In the genomic region with DNA sequence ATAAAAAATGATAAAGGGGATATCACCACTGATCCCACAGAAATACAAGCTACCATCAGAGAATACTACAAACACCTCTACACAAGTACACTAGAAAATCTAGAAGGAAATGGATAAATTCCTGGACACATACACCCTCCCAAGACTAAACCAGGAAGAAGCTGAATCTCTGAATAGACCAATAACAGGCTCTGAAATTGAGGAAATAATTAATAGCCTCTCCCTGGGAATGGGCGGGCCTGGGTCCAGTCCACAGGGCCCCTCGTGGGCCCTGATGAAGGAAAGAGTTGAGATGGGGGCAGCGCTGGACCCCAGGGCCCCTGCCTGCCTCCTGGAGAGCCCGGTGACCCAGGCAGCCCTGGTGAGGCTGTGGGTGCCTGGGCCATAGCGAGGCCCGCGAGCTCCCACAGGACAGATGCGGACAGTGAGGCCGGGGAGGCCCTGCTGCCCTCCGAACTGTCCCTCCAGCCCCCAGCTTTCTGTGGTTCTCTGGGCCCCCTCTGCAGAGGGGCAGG, we compare ENCODE assay signal across 8 cellular contexts.
DNase-seq lines count a peak whose midpoint lies in the region; ATAC-seq and TF ChIP-seq lines count a peak whose summit lies in the region.
"Not testable (repeated sequence)": the region's sequence is repeated elsewhere in the genome, so short reads cannot be mapped to it uniquely, and the experiment has no call there.

No MANE protein-coding gene starts in this region.

- TF ChIP-seq CTCF in CD4-positive, alpha-beta T cell (IDR thresholded peaks at IDR 0.05); Panc1 (IDR thresholded peaks at IDR 0.05); adrenal gland (IDR thresholded peaks at IDR 0.05); fibroblast of pulmonary artery (IDR thresholded peaks at IDR 0.05; ENCODE audit: low read length, missing control alignments); spleen (IDR thresholded peaks at IDR 0.05 in 8 of 11, conservative IDR thresholded peaks at IDR 0.05 in 3 of 11): not testable (repeated sequence)

- not testable (repeated sequence) for TF ChIP-seq POLR2A in adrenal gland (IDR thresholded peaks at IDR 0.05); spleen (IDR thresholded peaks at IDR 0.05)

- DNase-seq in CD4-positive, alpha-beta T cell; Panc1 (ENCODE audit: low read depth, low spot score); adrenal gland; fibroblast of pulmonary artery (ENCODE audit: low read depth): not testable (repeated sequence)
- peak; percentile 80 for DNase-seq in spleen

- H3K4me3 Mint-ChIP-seq in CD4-positive, alpha-beta T cell: peak overlapping the region; percentile 92

- H3K27me3 ChIP-seq in CD4-positive, alpha-beta T cell (ENCODE audit: control insufficient read depth, insufficient read depth, low read length); Panc1 (ENCODE audit: control insufficient read depth, insufficient read depth, low read length); adrenal gland: not testable (repeated sequence)
- H3K27me3 ChIP-seq in spleen (replicated peaks in 1 of 7): peaks cover 0 to 19% (median 0%) of the 10 kb centered on the region in 7 donors

- intact Hi-C loops in CD4-positive, alpha-beta T cell (cut with DNase I, micrococcal nuclease): loop anchor here (1.0 to 5.0 kb wide), 2 partner anchors 9 to 189 kb away; partner anchors contain the start of gene MZT2A (in 1 of the 2)
- intact Hi-C loops in Panc1 (cut with micrococcal nuclease; ENCODE audit: unreplicated experiment); spleen (cut with DNase I; ENCODE audit: low total_unique reads): not testable (repeated sequence)
- intact Hi-C loops in adrenal gland (cut with DNase I): loop anchor here (5.0 to 10.0 kb wide), 2 partner anchors 121 to 123 kb away; no protein-coding TSS in a partner anchor

- H3K9me3 Mint-ChIP-seq in CD4-positive, alpha-beta T cell: not testable (repeated sequence)

- H3K36me3 Mint-ChIP-seq in CD4-positive, alpha-beta T cell (ENCODE audit: low read depth): not testable (repeated sequence)

- POLR2A ChIA-PET in CD4-positive, alpha-beta T cell (lab: Charles Lee): interaction anchor here (1.0 to 2.4 kb wide), 3 partner anchors 9 to 1340 kb away, joined by 3 to 9 read pairs (median 3); partner anchors contain the start of gene MZT2A
- POLR2A ChIA-PET in Panc1 (lab: Charles Lee): not testable (repeated sequence)

- H3K27ac Mint-ChIP-seq in CD4-positive, alpha-beta T cell: peak overlapping the region; percentile 25

- not testable (repeated sequence) for H3K36me3 ChIP-seq in Panc1 (ENCODE audit: control insufficient read depth, insufficient read depth, low read length); adrenal gland (replicated peaks in 1 of 2); mesodermal cell (ENCODE audit: control insufficient read depth, insufficient read depth, low read length); spleen

- H3K27me3 Mint-ChIP-seq in CD4-positive, alpha-beta T cell: peaks cover 12% of the 10 kb centered on the region

- BruUV-seq in Panc1 (replicated peaks; lab: Mats Ljungman, UMichigan): not testable (repeated sequence)

- CTCF ChIA-PET in CD4-positive, alpha-beta T cell (lab: Charles Lee): interaction anchor here (1.4 kb wide), 1 partner anchor 9 kb away, joined by 14 read pairs; no protein-coding TSS in a partner anchor
- CTCF ChIA-PET in Panc1 (lab: Charles Lee): interaction anchor here (0.7 to 1.8 kb wide), 3 partner anchors 8 to 120 kb away, joined by 5 to 10 read pairs (median 7); no protein-coding TSS in a partner anchor

- H3K4me3 ChIP-seq in Panc1 (ENCODE audit: low read depth in 2 of 2, low read length in 2 of 2) (peak overlapping the region; percentile 75 to 89), adrenal gland (peak overlapping the region in 2 of 4 donors; percentile 73 to 86), fibroblast of pulmonary artery (replicated peaks; ENCODE audit: low read depth, low read length) (peak overlapping the region; percentile 84), mesodermal cell (ENCODE audit: extremely low read depth, insufficient read depth, low read length, poor library complexity, severe bottlenecking) (peak overlapping the region; percentile 57), spleen (peak overlapping the region; percentile 52 to 93 (median 68))

- H3K9me3 ChIP-seq in CD4-positive, alpha-beta T cell (ENCODE audit: control insufficient read depth, low read length); Panc1 (ENCODE audit: control insufficient read depth, insufficient read depth, low read depth, low read length); adrenal gland (replicated peaks in 1 of 3); mesodermal cell (ENCODE audit: control insufficient read depth, low read length); spleen: not testable (repeated sequence)

- H3K4me1 Mint-ChIP-seq in CD4-positive, alpha-beta T cell (ENCODE audit: low read depth): peaks cover 54% of the 10 kb centered on the region

- not testable (repeated sequence) for H3K27ac ChIP-seq in CD4-positive, alpha-beta T cell (ENCODE audit: low read depth, low read length); mesodermal cell (ENCODE audit: low read depth, low read length, severe bottlenecking)
- peak overlapping the region; percentile 87 for H3K27ac ChIP-seq in Panc1 (ENCODE audit: low read length)
- peak overlapping the region in 3 of 5 donors; percentile 57 to 90 (median 63) for H3K27ac ChIP-seq in adrenal gland
- H3K27ac ChIP-seq in spleen: peak overlapping the region in 7 of 8 donors; percentile 74 to 88 (median 82)

- H3K4me1 ChIP-seq in Panc1 (ENCODE audit: control insufficient read depth, insufficient read depth, low read length); mesodermal cell (ENCODE audit: control insufficient read depth, insufficient read depth, low read length, poor library complexity, severe bottlenecking): not testable (repeated sequence)
- peaks cover 3 to 17% of the 10 kb centered on the region in 2 donors for H3K4me1 ChIP-seq in adrenal gland (replicated peaks in 1 of 2)
- peaks cover 5 to 26% (median 12%) of the 10 kb centered on the region in 6 donors for H3K4me1 ChIP-seq in spleen

- ATAC-seq in CD4-positive, alpha-beta T cell (ENCODE audit: poor library complexity): not testable (repeated sequence)
- ATAC-seq in GM21447 (IDR thresholded peaks at IDR 0.05; ENCODE audit: unreplicated experiment): peak; percentile 11
- ATAC-seq in HG03135 (IDR thresholded peaks at IDR 0.05; ENCODE audit: unreplicated experiment): peak; percentile 17
- ATAC-seq in Panc1: peak; percentile 75

- in situ Hi-C loops in Panc1 (cut with HindIII; ENCODE audit: low pct_unique_long_range_greater_than_20kb, low sequenced_read_pairs): not testable (repeated sequence)

- 23 to 50% (median 42%) methylated on average over 4 to 10 of the region's 10 CpGs for WGBS in adrenal gland, 4 donors
- 86 to 91% methylated on average over 9 to 10 of the region's 10 CpGs for WGBS in mesodermal cell (ENCODE audit: insufficient coverage in 2 of 2), 2 experiments
- 22 to 57% (median 37%) methylated on average over 5 to 10 of the region's 10 CpGs for WGBS in spleen, 5 donors
